ENCODE assay signal across 19 cellular contexts in genomic region chr4:106628616-106629606, GRCh38.
"Had no signal": no experiment of that assay in that cellular context is flagged by ENCODE, and none has a peak within 500 bp of the region (broad histone marks: within the 10 kb centered on the region; RNA-seq: fewer than 3 reads in every experiment).

No MANE protein-coding gene starts in this region.

- H3K4me3 ChIP-seq: coronary artery, hepatocyte, tibial nerve had no signal

- ATAC-seq: activated CD8-positive, alpha-beta T cell treated with anti-CD3 and anti-CD28 coated beads for 36 hours; left lobe of liver; natural killer cell had no signal

- DNase-seq: activated B cell treated with CpG ODN at 0.5 μM for 24 hours; activated CD4-positive, alpha-beta T cell treated with anti-CD3 and anti-CD28 coated beads for 48 hours; activated CD8-positive, alpha-beta memory T cell treated with anti-CD3 and anti-CD28 coated beads, Interleukin-2, amount 50 U/mL, for 4 hours; activated CD8-positive, alpha-beta T cell treated with anti-CD3 and anti-CD28 coated beads for 36 hours; activated effector memory CD4-positive, alpha-beta T cell treated with anti-CD3 and anti-CD28 coated beads, Interleukin-2, amount 50 U/mL, for 16 hours; activated T-cell treated with anti-CD3 and anti-CD28 coated beads, Interleukin-2, amount 50 U/mL, for 48 hours; amniotic stem cell; central memory CD4-positive, alpha-beta T cell; effector CD8-positive, alpha-beta T cell; natural killer cell; retina; small intestine; stimulated activated CD4-positive, alpha-beta T cell treated with anti-CD3 and anti-CD28 coated beads, Interleukin-4, amount 100 ng/mL, for 24 hours; stimulated activated naive CD4-positive, alpha-beta T cell; substantia nigra had no signal
